In genomic region chr13:113745500-113746142, GRCh38 we compare ENCODE assay signal across 2 cellular contexts. TPM values are rescaled to one million over a fixed set of nuclear protein-coding genes. Genes with fewer than 3 reads are reported as not detected.
"Had no signal": no experiment of that assay in that cellular context is flagged by ENCODE, and none has a peak within 500 bp of the region (broad histone marks: within the 10 kb centered on the region; RNA-seq: fewer than 3 reads in every experiment).

No MANE protein-coding gene starts in this region.

RNA-seq across cellular contexts. Expression of gene TMEM255B, which starts 13.4 kb away (rescaled TPM):
- polyA plus RNA-seq: immature natural killer cell, neural cell had no signal
